ENCODE assay signal across 20 cellular contexts in the genomic region with DNA sequence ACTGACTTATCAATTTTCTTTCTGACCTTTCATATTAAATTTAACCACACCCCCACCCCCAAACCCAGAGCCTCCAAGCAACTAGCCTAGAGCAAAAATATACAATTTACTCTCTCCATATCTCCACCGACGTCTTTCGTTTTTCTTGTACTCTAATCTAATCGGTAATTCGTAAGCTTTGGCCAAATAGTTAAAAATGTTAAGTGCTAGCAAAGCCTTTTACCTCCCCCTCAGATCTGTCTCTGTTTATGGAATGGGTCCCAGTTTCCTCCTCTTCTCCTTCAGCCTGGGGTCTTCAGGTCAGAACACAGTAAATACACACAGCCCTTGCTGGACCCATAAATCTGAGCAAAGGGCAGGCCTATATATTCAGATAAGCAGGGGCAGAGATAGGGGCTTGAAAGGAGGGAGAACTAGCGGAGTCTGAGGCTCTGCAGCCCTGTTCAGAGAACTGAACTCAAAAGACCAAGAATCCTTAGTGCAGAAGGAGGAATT.
"Had no signal": no experiment of that assay in that cellular context is flagged by ENCODE, and none has a peak within 500 bp of the region (broad histone marks: within the 10 kb centered on the region; RNA-seq: fewer than 3 reads in every experiment).

No MANE protein-coding gene starts in this region.

- H3K36me3 Mint-ChIP-seq: activated naive CD4-positive, alpha-beta T cell treated with anti-CD3 and anti-CD28 coated beads, Interleukin-2, amount 50 U/mL, for 72 hours had no signal

- H3K27ac ChIP-seq: lower lobe of right lung, parathyroid adenoma, thoracic aorta had no signal

- H3K4me3 Mint-ChIP-seq: activated B cell treated with CpG ODN at 0.5 μM for 24 hours; activated CD8-positive, alpha-beta T cell treated with anti-CD3 and anti-CD28 coated beads, Interleukin-2, amount 10 ng/mL, durations not matched to agents 7 days and 5 days; T-helper 1 cell treated with Interleukin-12 subunit alpha and Interleukin-12 subunit beta and Interleukin-4 antibody, amounts not matched to agents 30 μg/mL and 1 μg/mL, for 36 hours had no signal

- H3K4me3 ChIP-seq: heart left ventricle, lower lobe of right lung, skin epidermis, thoracic aorta had no signal

- H3K36me3 ChIP-seq: heart left ventricle, lower lobe of right lung, thoracic aorta had no signal

- H3K4me1 ChIP-seq: heart left ventricle, lower lobe of right lung, parathyroid adenoma had no signal

- ATAC-seq: activated CD8-positive, alpha-beta T cell treated with anti-CD3 and anti-CD28 coated beads, Interleukin-2, amount 10 ng/mL, durations not matched to agents 7 days and 5 days; activated naive CD4-positive, alpha-beta T cell treated with anti-CD3 and anti-CD28 coated beads, Interleukin-2, amount 50 U/mL, for 72 hours; heart left ventricle; lower lobe of right lung had no signal

- H3K27me3 Mint-ChIP-seq: activated B cell treated with CpG ODN at 0.5 μM for 24 hours had no signal

- DNase-seq: activated B cell treated with CpG ODN at 0.5 μM for 24 hours; activated CD4-positive, alpha-beta T cell treated with anti-CD3 and anti-CD28 coated beads for 48 hours; activated CD8-positive, alpha-beta memory T cell treated with anti-CD3 and anti-CD28 coated beads, Interleukin-2, amount 50 U/mL, for 4 hours; activated CD8-positive, alpha-beta T cell treated with anti-CD3 and anti-CD28 coated beads, Interleukin-2, amount 10 ng/mL, durations not matched to agents 7 days and 5 days; activated effector memory CD4-positive, alpha-beta T cell treated with anti-CD3 and anti-CD28 coated beads, Interleukin-2, amount 50 U/mL, for 16 hours; activated T-cell treated with anti-CD3 and anti-CD28 coated beads, Interleukin-2, amount 50 U/mL, for 48 hours; amniotic stem cell; cortex of kidney; effector CD4-positive, alpha-beta T cell; heart left ventricle; lower lobe of right lung; midbrain; retina; stimulated activated CD4-positive, alpha-beta T cell treated with anti-CD3 and anti-CD28 coated beads, Interleukin-4, amount 100 ng/mL, for 24 hours; stimulated activated naive CD4-positive, alpha-beta T cell treated with Interleukin-2 at 50 U/mL for 16 hours had no signal

- H3K9me3 Mint-ChIP-seq: activated B cell treated with CpG ODN at 0.5 μM for 24 hours; T-helper 1 cell treated with Interleukin-12 subunit alpha and Interleukin-12 subunit beta and Interleukin-4 antibody, amounts not matched to agents 30 μg/mL and 1 μg/mL, for 36 hours had no signal

- H3K9me3 ChIP-seq: heart left ventricle, lower lobe of right lung, thoracic aorta had no signal

- H3K4me1 Mint-ChIP-seq: activated B cell treated with CpG ODN at 0.5 μM for 24 hours had no signal

- H3K27ac Mint-ChIP-seq: activated B cell treated with CpG ODN at 0.5 μM for 24 hours; activated CD8-positive, alpha-beta T cell treated with anti-CD3 and anti-CD28 coated beads, Interleukin-2, amount 10 ng/mL, durations not matched to agents 7 days and 5 days; activated naive CD4-positive, alpha-beta T cell treated with anti-CD3 and anti-CD28 coated beads, Interleukin-2, amount 50 U/mL, for 72 hours; T-helper 1 cell treated with Interleukin-12 subunit alpha and Interleukin-12 subunit beta and Interleukin-4 antibody, amounts not matched to agents 30 μg/mL and 1 μg/mL, for 36 hours had no signal
